21 cellular contexts compared by ENCODE assay signal in the genomic region with DNA sequence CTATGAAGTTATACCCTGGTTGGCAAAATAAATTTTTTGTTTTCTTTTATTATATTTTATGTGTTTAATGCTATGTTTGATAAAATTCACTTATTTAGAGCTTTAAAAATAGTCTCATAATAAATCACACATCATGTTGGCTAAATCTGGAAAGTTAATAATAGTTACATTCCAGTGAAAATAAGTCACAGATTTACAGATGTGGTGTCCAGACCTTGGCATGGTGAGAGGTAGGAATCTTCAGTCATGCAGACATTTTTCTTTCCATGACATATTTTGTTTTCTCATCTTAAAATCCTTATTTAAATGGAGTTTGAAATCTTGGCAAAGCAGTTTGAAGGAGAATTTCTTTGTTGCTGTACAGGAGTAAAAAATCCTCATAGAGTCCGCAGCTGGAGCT. TPM values are rescaled to one million over a fixed set of nuclear protein-coding genes. Genes with fewer than 3 reads are reported as not detected.
DNase-seq lines count a peak whose midpoint lies in the region; ATAC-seq and TF ChIP-seq lines count a peak whose summit lies in the region.
"Had no signal": no experiment of that assay in that cellular context is flagged by ENCODE, and none has a peak within 500 bp of the region (broad histone marks: within the 10 kb centered on the region; RNA-seq: fewer than 3 reads in every experiment).

No MANE protein-coding gene starts in this region.

- H3K27ac ChIP-seq in prostate gland = no peak overlapping the region
- H3K27ac ChIP-seq: colonic mucosa, epithelial cell of prostate, hepatocyte, neutrophil, right lobe of liver, SJCRH30 had no signal

- H3K27me3 ChIP-seq in adipocyte (replicated peaks; ENCODE audit: control insufficient read depth, insufficient read depth, low read length) = no peaks in the 10 kb centered on the region
- H3K27me3 ChIP-seq in prostate gland (replicated peaks; ENCODE audit: insufficient read depth) = no peaks in the 10 kb centered on the region
- H3K27me3 ChIP-seq: BE2C, colonic mucosa, hepatocyte, neutrophil, right lobe of liver, SJCRH30 had no signal

- DNase-seq in AG20443 (ENCODE audit: low spot score) (peak; percentile 75), adipocyte (ENCODE audit: low read depth) (peak; percentile 44), fibroblast of pulmonary artery (ENCODE audit: low read depth) (peak; percentile 50), osteocyte (ENCODE audit: extremely low spot score, unreplicated experiment) (no peak), prostate gland (ENCODE audit: low spot score) (no peak), NCI-H2107 (lab: John Stamatoyannopoulos, UW) (no peak)
- no peak for DNase-seq in effector CD4-positive, alpha-beta T cell
- DNase-seq: activated CD4-positive, CD25-positive, alpha-beta regulatory T cell; activated effector memory CD4-positive, alpha-beta T cell treated with anti-CD3 and anti-CD28 coated beads, Interleukin-2, amount 50 U/mL, for 16 hours; BE2C; colonic mucosa; left cardiac atrium; NCI-H1048; NCI-H526; right lobe of liver; SJCRH30 had no signal

- TF ChIP-seq POLR2A in prostate gland (IDR thresholded peaks at IDR 0.05) = no peak

- H3K27ac Mint-ChIP-seq in osteocyte (ENCODE audit: unreplicated experiment) = peak overlapping the region; percentile 85
- H3K27ac Mint-ChIP-seq: IgD-negative memory B cell had no signal

- peaks cover 27% of the 10 kb centered on the region for H3K4me1 Mint-ChIP-seq in osteocyte (ENCODE audit: unreplicated experiment)
- H3K4me1 Mint-ChIP-seq: IgD-negative memory B cell had no signal

- peak overlapping the region; percentile 72 for H3K9ac ChIP-seq in adipocyte (ENCODE audit: low read length)

- H3K4me3 Mint-ChIP-seq in osteocyte (ENCODE audit: unreplicated experiment) = no peak overlapping the region
- H3K4me3 Mint-ChIP-seq: IgD-negative memory B cell had no signal

- TF ChIP-seq CTCF in fibroblast of pulmonary artery (IDR thresholded peaks at IDR 0.05; ENCODE audit: low read length, missing control alignments) (no peak), osteocyte (IDR thresholded peaks at IDR 0.05) (no peak), prostate gland (IDR thresholded peaks at IDR 0.05) (no peak)

- H3K4me1 ChIP-seq in adipocyte (ENCODE audit: control insufficient read depth, insufficient read depth, low read length) = peaks cover 25% of the 10 kb centered on the region
- H3K4me1 ChIP-seq in prostate gland (replicated peaks) = no peaks in the 10 kb centered on the region
- H3K4me1 ChIP-seq: BE2C, colonic mucosa, right lobe of liver had no signal

- peaks cover 52% of the 10 kb centered on the region for H3K36me3 Mint-ChIP-seq in osteocyte (ENCODE audit: unreplicated experiment)

- ATAC-seq in GM19463 (IDR thresholded peaks at IDR 0.05; ENCODE audit: unreplicated experiment) = no peak
- ATAC-seq: left cardiac atrium, right lobe of liver had no signal

- H3K9me3 Mint-ChIP-seq in osteocyte (ENCODE audit: unreplicated experiment) = peaks cover 7% of the 10 kb centered on the region
- H3K9me3 Mint-ChIP-seq: IgD-negative memory B cell had no signal

- intact Hi-C loops in prostate gland (cut with DNase I) = no loop called here

- no peaks in the 10 kb centered on the region for H3K27me3 Mint-ChIP-seq in osteocyte (ENCODE audit: unreplicated experiment)
- H3K27me3 Mint-ChIP-seq: IgD-negative memory B cell had no signal

- 68% methylated on average over 1 of the region's 1 CpG for WGBS in prostate gland

- peaks cover 6% of the 10 kb centered on the region for H3K9me3 ChIP-seq in adipocyte (ENCODE audit: control insufficient read depth, low read length)
- no peaks in the 10 kb centered on the region for H3K9me3 ChIP-seq in prostate gland
- H3K9me3 ChIP-seq: BE2C, colonic mucosa, neutrophil, right lobe of liver, SJCRH30 had no signal

- H3K4me3 ChIP-seq in adipocyte (ENCODE audit: low read length) (peak overlapping the region; percentile 47), fibroblast of pulmonary artery (replicated peaks; ENCODE audit: low read depth, low read length) (no peak overlapping the region), prostate gland (no peak overlapping the region)
- H3K4me3 ChIP-seq: colonic mucosa, hepatocyte, right lobe of liver, SJCRH30 had no signal

- H3K36me3 ChIP-seq in adipocyte (ENCODE audit: control insufficient read depth, insufficient read depth, low read length, severe bottlenecking) = peaks cover 28% of the 10 kb centered on the region
- no peaks in the 10 kb centered on the region for H3K36me3 ChIP-seq in prostate gland
- H3K36me3 ChIP-seq: BE2C, colonic mucosa had no signal

RNA-seq across cellular contexts. Expression of gene GOSR1, which starts 48.1 kb away (rescaled TPM):
- total RNA-seq in osteocyte (47.3 and 55.0 TPM in 2 replicates), prostate gland (10 to 100 TPM; 39.5 to 48.9 TPM)

RNA-seq across cellular contexts. Expression of gene CPD, which starts 50.4 kb away (rescaled TPM):
- total RNA-seq in osteocyte (70.1 and 72.4 TPM in 2 replicates), prostate gland (100 to 1,000 TPM; 102 to 126 TPM)

Comparison
In these comparisons a context has a peak if more than half of its experiments do, and no peak if none do; other contexts are left out.
1. DNase-seq: peak in AG20443 (single experiment), adipocyte (single experiment) and fibroblast of pulmonary artery (single experiment); none in osteocyte (single experiment), prostate gland (single experiment), NCI-H2107 (single experiment) and effector CD4-positive, alpha-beta T cell (single experiment).